Comparison of ENCODE assay signal across 25 cellular contexts in genomic region chr3:128895843-128896365, GRCh38. TPM values are rescaled to one million over a fixed set of nuclear protein-coding genes. Genes with fewer than 3 reads are reported as not detected.
DNase-seq lines count a peak whose midpoint lies in the region; ATAC-seq and TF ChIP-seq lines count a peak whose summit lies in the region.
"Had no signal": no experiment of that assay in that cellular context is flagged by ENCODE, and none has a peak within 500 bp of the region (broad histone marks: within the 10 kb centered on the region; RNA-seq: fewer than 3 reads in every experiment).

No MANE protein-coding gene starts in this region.

- no peak overlapping the region for H2BK5ac ChIP-seq in mesenchymal stem cell (ENCODE audit: low read depth, low read length, poor library complexity, severe bottlenecking)

- no peak overlapping the region for H2AFZ ChIP-seq in mesenchymal stem cell (ENCODE audit: low read depth, low read length)

- no peaks in the 10 kb centered on the region for H3K4me1 Mint-ChIP-seq in Calu3 (ENCODE audit: low read depth, unreplicated experiment)
- H3K4me1 Mint-ChIP-seq in activated naive CD8-positive, alpha-beta T cell treated with anti-CD3 and anti-CD28 coated beads, Interleukin-2, amount 10 ng/mL, durations not matched to agents 7 days and 5 days, result peaks cover 5% of the 10 kb centered on the region
- H3K4me1 Mint-ChIP-seq: memory B cell, nephron had no signal

- no peaks in the 10 kb centered on the region for H3K4me1 ChIP-seq in mesenchymal stem cell (ENCODE audit: control insufficient read depth, insufficient read depth, low read depth, low read length)
- H3K4me1 ChIP-seq: Peyer's patch, prostate gland had no signal

- H3K9me3 ChIP-seq in mesenchymal stem cell (ENCODE audit: control insufficient read depth, low read length), result no peaks in the 10 kb centered on the region
- H3K9me3 ChIP-seq: Peyer's patch, prostate gland had no signal

- no peak overlapping the region for H3K4ac ChIP-seq in mesenchymal stem cell (ENCODE audit: low read depth in 1 of 2, low read length in 2 of 2)

- no peak overlapping the region for H3K27ac ChIP-seq in mesenchymal stem cell (ENCODE audit: low read length, poor library complexity, severe bottlenecking)
- H3K27ac ChIP-seq: Peyer's patch, prostate gland had no signal

- no peak overlapping the region for H3K23ac ChIP-seq in mesenchymal stem cell (ENCODE audit: low read length in 2 of 2)

- H3K9ac ChIP-seq in mesenchymal stem cell (ENCODE audit: low read length), result no peak overlapping the region

- no peak overlapping the region for H3K4me2 ChIP-seq in mesenchymal stem cell (ENCODE audit: low read length, poor library complexity, severe bottlenecking)
- H3K4me2 ChIP-seq: smooth muscle cell had no signal

- POLR2A ChIA-PET in activated naive CD8-positive, alpha-beta T cell treated with anti-CD3 and anti-CD28 coated beads, Interleukin-2, amount 10 ng/mL, durations not matched to agents 7 days and 5 days (lab: Charles Lee), result no interaction called here

- no peak overlapping the region for H2BK120ac ChIP-seq in mesenchymal stem cell (ENCODE audit: low read depth, low read length)

- H3K27ac Mint-ChIP-seq in Calu3 (ENCODE audit: unreplicated experiment), result peak overlapping the region; percentile 24
- H3K27ac Mint-ChIP-seq in activated naive CD8-positive, alpha-beta T cell treated with anti-CD3 and anti-CD28 coated beads, Interleukin-2, amount 10 ng/mL, durations not matched to agents 7 days and 5 days, result peak overlapping the region; percentile 65
- H3K27ac Mint-ChIP-seq: memory B cell, nephron had no signal

- H2AK5ac ChIP-seq in mesenchymal stem cell (ENCODE audit: low read length, severe bottlenecking), result no peak overlapping the region

- no peak overlapping the region for H2BK15ac ChIP-seq in mesenchymal stem cell (ENCODE audit: low read depth, poor library complexity, severe bottlenecking)

- no peak for ATAC-seq in activated naive CD8-positive, alpha-beta T cell treated with anti-CD3 and anti-CD28 coated beads, Interleukin-2, amount 10 ng/mL, durations not matched to agents 7 days and 5 days (ENCODE audit: low read depth)
- ATAC-seq: GM12878, SK-N-SH treated with all-trans-retinoic acid at 6 μM for 48 hours had no signal

- H3K4me3 Mint-ChIP-seq in Calu3 (ENCODE audit: low read depth, unreplicated experiment), result no peak overlapping the region
- no peak overlapping the region for H3K4me3 Mint-ChIP-seq in activated naive CD8-positive, alpha-beta T cell treated with anti-CD3 and anti-CD28 coated beads, Interleukin-2, amount 10 ng/mL, durations not matched to agents 7 days and 5 days
- H3K4me3 Mint-ChIP-seq: memory B cell, nephron had no signal

- intact Hi-C loops in Calu3 (cut with micrococcal nuclease; ENCODE audit: unreplicated experiment), result no loop called here

- CTCF ChIA-PET in Calu3 (lab: Charles Lee), result no interaction called here

- no peak overlapping the region for H3K14ac ChIP-seq in mesenchymal stem cell (ENCODE audit: low read length in 2 of 2)

- H4K8ac ChIP-seq in mesenchymal stem cell (ENCODE audit: low read length), result no peak overlapping the region

- TF ChIP-seq CTCF in Calu3 (IDR thresholded peaks at IDR 0.05; ENCODE audit: unreplicated experiment), result no peak

- no peak overlapping the region for H3K18ac ChIP-seq in mesenchymal stem cell (ENCODE audit: low read depth in 1 of 2, low read length in 2 of 2)

- H3K4me3 ChIP-seq in mesenchymal stem cell (ENCODE audit: insufficient read depth in 1 of 2, low read depth in 1 of 2, low read length in 2 of 2), result no peak overlapping the region
- H3K4me3 ChIP-seq: GM12878, Peyer's patch, prostate gland, smooth muscle cell had no signal

- peaks cover 85% of the 10 kb centered on the region for H3K36me3 Mint-ChIP-seq in Calu3 (ENCODE audit: insufficient read depth, unreplicated experiment)
- peaks cover 45% of the 10 kb centered on the region for H3K36me3 Mint-ChIP-seq in activated naive CD8-positive, alpha-beta T cell treated with anti-CD3 and anti-CD28 coated beads, Interleukin-2, amount 10 ng/mL, durations not matched to agents 7 days and 5 days

- H3K79me1 ChIP-seq in mesenchymal stem cell (replicated peaks; ENCODE audit: low read length, poor library complexity, severe bottlenecking), result peaks cover 16% of the 10 kb centered on the region

- H3K27me3 Mint-ChIP-seq in Calu3 (ENCODE audit: unreplicated experiment), result no peaks in the 10 kb centered on the region
- H3K27me3 Mint-ChIP-seq in activated naive CD8-positive, alpha-beta T cell treated with anti-CD3 and anti-CD28 coated beads, Interleukin-2, amount 10 ng/mL, durations not matched to agents 7 days and 5 days, result no peaks in the 10 kb centered on the region
- H3K27me3 Mint-ChIP-seq: memory B cell had no signal

- H3K36me3 ChIP-seq in mesenchymal stem cell (ENCODE audit: control insufficient read depth in 1 of 2, insufficient read depth in 2 of 2, low read depth in 1 of 2, low read length in 2 of 2), result peaks cover 58 to 90% of the 10 kb centered on the region in 2 experiments

- BruUV-seq in Calu3 (replicated peaks; lab: Mats Ljungman, UMichigan), result no TSS peak

- no peak overlapping the region for H2BK12ac ChIP-seq in mesenchymal stem cell (ENCODE audit: low read length in 2 of 2)

- no peaks in the 10 kb centered on the region for H3K9me3 Mint-ChIP-seq in Calu3 (ENCODE audit: low read depth, unreplicated experiment)
- no peaks in the 10 kb centered on the region for H3K9me3 Mint-ChIP-seq in activated naive CD8-positive, alpha-beta T cell treated with anti-CD3 and anti-CD28 coated beads, Interleukin-2, amount 10 ng/mL, durations not matched to agents 7 days and 5 days
- H3K9me3 Mint-ChIP-seq: memory B cell, nephron had no signal

- WGBS in mesenchymal stem cell, result 97% methylated on average over 6 of the region's 7 CpGs

- DNase-seq in NCI-H82 (lab: John Stamatoyannopoulos, UW) (peak; percentile 14), NCI-H82 treated with DMSO at 0.1 percent for 48 hours (lab: John Stamatoyannopoulos, UW; ENCODE audit: unreplicated experiment) (no peak), Calu3 (no peak), mesenchymal stem cell (peak; percentile 8), inferior parietal cortex (ENCODE audit: extremely low spot score) (no peak), HCEC 1CT (no peak), MV-4-11 (lab: John Stamatoyannopoulos, UW) (no peak)
- no peak for DNase-seq in activated naive CD8-positive, alpha-beta T cell treated with anti-CD3 and anti-CD28 coated beads, Interleukin-2, amount 10 ng/mL, durations not matched to agents 7 days and 5 days
- DNase-seq: 8988T; activated CD4-positive, alpha-beta T cell treated with anti-CD3 and anti-CD28 coated beads for 48 hours; amygdala; effector memory CD4-positive, alpha-beta T cell; GF-D8; KG1; NCI-H1092; NCI-H2107; NCI-H748 treated with DMSO at 0.1 percent for 48 hours; Peyer's patch; stimulated activated CD4-positive, alpha-beta T cell treated with anti-CD3 and anti-CD28 coated beads, Interleukin-4, amount 100 ng/mL, for 4 hours had no signal

- H3K27me3 ChIP-seq in mesenchymal stem cell (ENCODE audit: control insufficient read depth in 1 of 2, insufficient read depth in 1 of 2, low read length in 2 of 2), result no peaks in the 10 kb centered on the region
- H3K27me3 ChIP-seq: Peyer's patch had no signal

- H4K91ac ChIP-seq in mesenchymal stem cell (ENCODE audit: low read length), result no peak overlapping the region

RNA-seq across cellular contexts. Expression of gene ACAD9, which starts 16.5 kb away (rescaled TPM):
- 112 and 124 TPM in 2 replicates for total RNA-seq in Calu3 (2022)
- 10 to 100 TPM; 55.9 to 63.5 TPM for total RNA-seq in activated naive CD8-positive, alpha-beta T cell treated with anti-CD3 and anti-CD28 coated beads, Interleukin-2, amount 10 ng/mL, durations not matched to agents 7 days and 5 days
- polyA plus RNA-seq in mesenchymal stem cell (2013, experiment 1 of 2), result 25.3 TPM
- polyA plus RNA-seq in mesenchymal stem cell (2013, experiment 2 of 2), result 26.9 TPM

Comparison
In these comparisons a context has a peak if more than half of its experiments do, and no peak if none do; other contexts are left out.
1. DNase-seq: peak in NCI-H82 (single experiment) and mesenchymal stem cell (single experiment); none in NCI-H82 treated with DMSO at 0.1 percent for 48 hours (single experiment), Calu3 (single experiment), activated naive CD8-positive, alpha-beta T cell treated with anti-CD3 and anti-CD28 coated beads, Interleukin-2, amount 10 ng/mL, durations not matched to agents 7 days and 5 days (single experiment), inferior parietal cortex (single experiment), HCEC 1CT (single experiment) and MV-4-11 (single experiment).